Comparison of ENCODE assay signal across 1 cellular context in genomic region chrX:71623105-71623450, GRCh38.
TF ChIP-seq lines count a peak whose summit lies in the region.

No MANE protein-coding gene starts in this region.

TF ChIP-seq in H1, 55 proteins besides CTCF, POLR2A, EP300 and RAD21:
- no peak for TF ChIP-seq SP1 (IDR thresholded peaks at IDR 0.05; ENCODE audit: low read depth, low read length)
- no peak for TF ChIP-seq CHD2 (IDR thresholded peaks at IDR 0.05; ENCODE audit: low read length)
- TF ChIP-seq SIN3A (conservative IDR thresholded peaks at IDR 0.05 in 1 of 2, IDR thresholded peaks at IDR 0.05 in 1 of 2; ENCODE audit: low read depth in 1 of 2, low read length in 2 of 2) = no peak
- no peak for TF ChIP-seq CEBPB (IDR thresholded peaks at IDR 0.05; ENCODE audit: low read depth, low read length)
- TF ChIP-seq SRF (IDR thresholded peaks at IDR 0.05; ENCODE audit: low read depth, low read length) = no peak
- no peak for TF ChIP-seq CHD7 (IDR thresholded peaks at IDR 0.05; ENCODE audit: insufficient replicate concordance, low read length)
- no peak for TF ChIP-seq BACH1 (IDR thresholded peaks at IDR 0.05; ENCODE audit: low read length)
- TF ChIP-seq SIX5 (IDR thresholded peaks at IDR 0.05; ENCODE audit: low read depth, low read length) = no peak
- TF ChIP-seq JUN (IDR thresholded peaks at IDR 0.05; ENCODE audit: low read depth, low read length) = no peak
- TF ChIP-seq CTBP2 (IDR thresholded peaks at IDR 0.05; ENCODE audit: borderline replicate concordance, insufficient read depth, insufficient read length, low read length) = no peak
- no peak for TF ChIP-seq HDAC2 (IDR thresholded peaks at IDR 0.05; ENCODE audit: borderline replicate concordance in 1 of 2, low read depth in 2 of 2, low read length in 2 of 2)
- no peak for TF ChIP-seq E2F6 (IDR thresholded peaks at IDR 0.05)
- no peak for TF ChIP-seq RXRA (IDR thresholded peaks at IDR 0.05; ENCODE audit: insufficient read depth, low read depth, low read length)
- TF ChIP-seq SUZ12 (IDR thresholded peaks at IDR 0.05; ENCODE audit: low read length) = no peak
- TF ChIP-seq KDM1A (IDR thresholded peaks at IDR 0.05; ENCODE audit: borderline replicate concordance, low read length) = no peak
- no peak for TF ChIP-seq TBP (IDR thresholded peaks at IDR 0.05; ENCODE audit: low read depth, low read length)
